In genomic region chr2:208015475-208015874, GRCh38 we compare ENCODE assay signal across 19 cellular contexts. TPM values are rescaled to one million over a fixed set of nuclear protein-coding genes. Genes with fewer than 3 reads are reported as not detected.
A peak's percentile ranks its signal among the peaks of the same experiment; 100 is the strongest.
DNase-seq lines count a peak whose midpoint lies in the region; ATAC-seq and TF ChIP-seq lines count a peak whose summit lies in the region.
"Had no signal": no experiment of that assay in that cellular context is flagged by ENCODE, and none has a peak within 500 bp of the region (broad histone marks: within the 10 kb centered on the region; RNA-seq: fewer than 3 reads in every experiment).

No MANE protein-coding gene starts in this region.

- no peak overlapping the region for H3K9ac ChIP-seq in PC-3 (ENCODE audit: low read length)
- H3K9ac ChIP-seq: parathyroid adenoma had no signal

- no peak overlapping the region for H2AFZ ChIP-seq in PC-3 (ENCODE audit: low read length)
- H2AFZ ChIP-seq: parathyroid adenoma had no signal

- H3K27me3 ChIP-seq in PC-3 (ENCODE audit: low read length) (no peaks in the 10 kb centered on the region), right lobe of liver (no peaks in the 10 kb centered on the region)
- H3K27me3 ChIP-seq: BE2C, heart right ventricle had no signal

- H3K79me2 ChIP-seq in PC-3 (ENCODE audit: low read length): peaks cover 5% of the 10 kb centered on the region

- no peaks in the 10 kb centered on the region for H3K9me3 ChIP-seq in PC-3 (ENCODE audit: low read length)
- H3K9me3 ChIP-seq in right lobe of liver: no peaks in the 10 kb centered on the region
- H3K9me3 ChIP-seq: BE2C, heart right ventricle had no signal

- peak overlapping the region; percentile 31 for H3K4me2 ChIP-seq in PC-3 (ENCODE audit: low read length)

- CTCF ChIA-PET in PC-3 (lab: Charles Lee): no interaction called here

- H3K9me2 ChIP-seq in PC-3 (replicated peaks; ENCODE audit: low read length): no peaks in the 10 kb centered on the region

- H4K20me1 ChIP-seq in PC-3 (ENCODE audit: low read length): no peaks in the 10 kb centered on the region

- TF ChIP-seq POLR2A in right lobe of liver (IDR thresholded peaks at IDR 0.05): no peak

- DNase-seq in DMS53 (lab: John Stamatoyannopoulos, UW) (peak; percentile 63), HT-29 (ENCODE audit: low spot score) (peak; percentile 61), PC-3 (peak; percentile 45), right lobe of liver (no peak), NCI-H2171 (lab: John Stamatoyannopoulos, UW) (no peak), NOMO-1 (lab: John Stamatoyannopoulos, UW; ENCODE audit: unreplicated experiment in 2 of 2) (no peak)
- DNase-seq: activated CD4-positive, alpha-beta memory T cell treated with anti-CD3 and anti-CD28 coated beads, Interleukin-2, amount 10 ng/mL, durations not matched to agents 7 days and 5 days; activated naive CD4-positive, alpha-beta T cell treated with anti-CD3 and anti-CD28 coated beads for 36 hours; activated T-cell treated with anti-CD3 and anti-CD28 coated beads, Interleukin-2, amount 50 U/mL, for 1 hour; anterior cingulate cortex; BE2C; heart right ventricle; mesendoderm; natural killer cell; stimulated activated CD4-positive, alpha-beta T cell treated with anti-CD3 and anti-CD28 coated beads, Interleukin-4, amount 100 ng/mL, for 24 hours had no signal

- intact Hi-C loops in PC-3 (cut with micrococcal nuclease): no loop called here
- intact Hi-C loops in right lobe of liver (cut with DNase I): no loop called here

- POLR2A ChIA-PET in PC-3 (lab: Charles Lee; ENCODE audit: unreplicated experiment): no interaction called here

- no TSS peak for BruUV-seq in PC-3 (replicated peaks; lab: Mats Ljungman, UMichigan)

- H3K4me1 ChIP-seq in PC-3 (ENCODE audit: insufficient read depth, low read length) (peaks cover 26% of the 10 kb centered on the region), right lobe of liver (peaks cover 0 to 30% (median 0%) of the 10 kb centered on the region in 4 donors)

- ATAC-seq in PC-3 (peak; percentile 66), right lobe of liver (peak in 3 of 4 donors; percentile 52 to 66 (median 57)), GM19455 (IDR thresholded peaks at IDR 0.05; ENCODE audit: unreplicated experiment) (no peak)
- ATAC-seq: heart right ventricle, natural killer cell, WTC11 had no signal

- H3K4me3 ChIP-seq in PC-3 (ENCODE audit: low read length): no peak overlapping the region
- no peak overlapping the region for H3K4me3 ChIP-seq in right lobe of liver
- H3K4me3 ChIP-seq: heart right ventricle had no signal

- no peaks in the 10 kb centered on the region for H3F3A ChIP-seq in PC-3 (ENCODE audit: low read length, unreplicated experiment)

- no peaks in the 10 kb centered on the region for H3K36me3 ChIP-seq in PC-3 (ENCODE audit: low read depth, low read length)
- H3K36me3 ChIP-seq in right lobe of liver: no peaks in the 10 kb centered on the region
- H3K36me3 ChIP-seq: BE2C had no signal

- peak overlapping the region; percentile 73 for H3K27ac ChIP-seq in PC-3 (ENCODE audit: low read length)
- no peak overlapping the region for H3K27ac ChIP-seq in right lobe of liver
- H3K27ac ChIP-seq: heart right ventricle, parathyroid adenoma, RWPE1 had no signal

- 18% methylated on average over 2 of the region's 2 CpGs for WGBS in right lobe of liver (ENCODE audit: insufficient coverage, low coverage, low lambda C conversion rate, missing lambda C conversion rate)

- TF ChIP-seq CTCF in PC-3 (conservative IDR thresholded peaks at IDR 0.05; ENCODE audit: low read depth, low read length): no peak
- no peak for TF ChIP-seq CTCF in right lobe of liver (IDR thresholded peaks at IDR 0.05)

RNA-seq across cellular contexts. Expression of gene PLEKHM3, which starts 9.9 kb away (rescaled TPM):
- 4.7 and 9.0 TPM in 2 replicates for total RNA-seq in HT-29 (2014; rRNA removed; shearing (Covaris generic))
- total RNA-seq in PC-3 (2014; rRNA removed): 5.9 and 7.9 TPM in 2 replicates
- total RNA-seq in right lobe of liver: 10 to 100 TPM in 2 of 6 experiments, 1 to 10 TPM in 4; 4.4 to 13.4 (median 8.9) TPM

Comparison
In these comparisons a context has a peak if more than half of its experiments do, and no peak if none do; other contexts are left out.
1. DNase-seq: peak in DMS53 (single experiment), HT-29 (single experiment) and PC-3 (single experiment); none in right lobe of liver (0 of 3), NCI-H2171 (single experiment) and NOMO-1 (0 of 2).